29 cellular contexts compared by ENCODE assay signal in genomic region chr5:144429905-144430304, GRCh38.
"Had no signal": no experiment of that assay in that cellular context is flagged by ENCODE, and none has a peak within 500 bp of the region (broad histone marks: within the 10 kb centered on the region; RNA-seq: fewer than 3 reads in every experiment).

No MANE protein-coding gene starts in this region.

- H3K36me3 Mint-ChIP-seq: stimulated activated effector memory CD8-positive, alpha-beta T cell treated with anti-CD3 and anti-CD28 coated beads, Interleukin-12 subunit alpha, Interleukin-12 subunit beta, amount 100 ng/mL, for 72 hours; stimulated activated memory B cell treated with anti-CD40 and anti-IgM and Interleukin-4, amounts not matched to agents 10 μg/mL and 1 μg/mL and 100 μg/mL, for 72 hours; stimulated activated naive B cell treated with anti-CD40 and anti-IgM and Interleukin-4, amounts not matched to agents 10 μg/mL and 1 μg/mL and 100 μg/mL, for 72 hours; type B pancreatic cell had no signal

- H3K36me3 ChIP-seq: stomach, suprapubic skin, thoracic aorta, thyroid gland, tibial artery, tibial nerve, transverse colon, upper lobe of left lung, upper lobe of right lung, uterus, vagina had no signal

- H3K27ac Mint-ChIP-seq: stimulated activated effector memory CD8-positive, alpha-beta T cell treated with anti-CD3 and anti-CD28 coated beads, Interleukin-12 subunit alpha, Interleukin-12 subunit beta, amount 100 ng/mL, for 72 hours; stimulated activated memory B cell treated with anti-CD40 and anti-IgM and Interleukin-4, amounts not matched to agents 10 μg/mL and 1 μg/mL and 100 μg/mL, for 72 hours; stimulated activated naive B cell treated with anti-CD40 and anti-IgM and Interleukin-4, amounts not matched to agents 10 μg/mL and 1 μg/mL and 100 μg/mL, for 72 hours; stimulated activated naive CD8-positive, alpha-beta T cell treated with anti-CD3 and anti-CD28 coated beads, Interleukin-15, amount 100 ng/mL, for 72 hours; stimulated activated naive CD8-positive, alpha-beta T cell treated with anti-CD3 and anti-CD28 coated beads, Interleukin-15, Interleukin-2, amounts not matched to agents 100 ng/mL and 50 ng/mL, for 24 hours; type B pancreatic cell had no signal

- H3K9me3 Mint-ChIP-seq: stimulated activated naive B cell treated with anti-CD40 and anti-IgM and Interleukin-4, amounts not matched to agents 10 μg/mL and 1 μg/mL and 100 μg/mL, for 72 hours; type B pancreatic cell had no signal

- ATAC-seq: stimulated activated effector memory CD8-positive, alpha-beta T cell treated with anti-CD3 and anti-CD28 coated beads, Interleukin-12 subunit alpha, Interleukin-12 subunit beta, amount 100 ng/mL, for 72 hours; stimulated activated memory B cell treated with anti-CD40 and anti-IgM and Interleukin-4, amounts not matched to agents 10 μg/mL and 1 μg/mL and 100 μg/mL, for 72 hours; stimulated activated naive B cell treated with anti-CD40 and anti-IgM and Interleukin-4, amounts not matched to agents 10 μg/mL and 1 μg/mL and 100 μg/mL, for 72 hours; stimulated activated naive CD8-positive, alpha-beta T cell treated with anti-CD3 and anti-CD28 coated beads, Interleukin-15, amount 100 ng/mL, for 72 hours; stimulated activated naive CD8-positive, alpha-beta T cell treated with anti-CD3 and anti-CD28 coated beads, Interleukin-15, Interleukin-2, amounts not matched to agents 100 U/mL and 50 U/mL, for 24 hours; upper lobe of right lung had no signal

- DNase-seq: stimulated activated CD4-positive, alpha-beta T cell treated with anti-CD3 and anti-CD28 coated beads, Interleukin-2, amount 100 ng/mL, for 48 hours; stimulated activated CD4-positive, alpha-beta T cell treated with anti-CD3 and anti-CD28 coated beads, Interleukin-4, amount 100 ng/mL, for 1 hour; stimulated activated CD4-positive, alpha-beta T cell treated with anti-CD3 and anti-CD28 coated beads, Interleukin-4, amount 100 ng/mL, for 24 hours; stimulated activated CD4-positive, alpha-beta T cell treated with anti-CD3 and anti-CD28 coated beads, Interleukin-4, amount 100 ng/mL, for 4 hours; stimulated activated CD8-positive, alpha-beta memory T cell treated with anti-CD3 and anti-CD28 coated beads, Interleukin-4, amount 100 ng/mL, for 48 hours; stimulated activated naive B cell treated with anti-CD40 and anti-IgM and Interleukin-4, amounts not matched to agents 10 μg/mL and 1 μg/mL and 100 μg/mL, for 72 hours; stimulated activated naive CD4-positive, alpha-beta T cell; stimulated activated naive CD4-positive, alpha-beta T cell treated with Interleukin-2 at 50 U/mL for 16 hours; stimulated activated naive CD8-positive, alpha-beta T cell treated with anti-CD3 and anti-CD28 coated beads, Interleukin-15, amount 100 ng/mL, for 72 hours; stimulated activated naive CD8-positive, alpha-beta T cell treated with anti-CD3 and anti-CD28 coated beads, Interleukin-15, Interleukin-2, amounts not matched to agents 100 U/mL and 50 U/mL, for 24 hours; stomach; substantia nigra; testis; thyroid gland; tibial artery; transverse colon; trophoblast cell; upper lobe of left lung; upper lobe of right lung; uterus had no signal

- H3K4me3 Mint-ChIP-seq: stimulated activated effector memory CD8-positive, alpha-beta T cell treated with anti-CD3 and anti-CD28 coated beads, Interleukin-12 subunit alpha, Interleukin-12 subunit beta, amount 100 ng/mL, for 72 hours; stimulated activated memory B cell treated with anti-CD40 and anti-IgM and Interleukin-4, amounts not matched to agents 10 μg/mL and 1 μg/mL and 100 μg/mL, for 72 hours; stimulated activated naive B cell treated with anti-CD40 and anti-IgM and Interleukin-4, amounts not matched to agents 10 μg/mL and 1 μg/mL and 100 μg/mL, for 72 hours; stimulated activated naive CD8-positive, alpha-beta T cell treated with anti-CD3 and anti-CD28 coated beads, Interleukin-15, amount 100 ng/mL, for 72 hours; stimulated activated naive CD8-positive, alpha-beta T cell treated with anti-CD3 and anti-CD28 coated beads, Interleukin-15, Interleukin-2, amounts not matched to agents 100 ng/mL and 50 ng/mL, for 24 hours; type B pancreatic cell had no signal

- H3K27me3 Mint-ChIP-seq: stimulated activated memory B cell treated with anti-CD40 and anti-IgM and Interleukin-4, amounts not matched to agents 10 μg/mL and 1 μg/mL and 100 μg/mL, for 72 hours; stimulated activated naive B cell treated with anti-CD40 and anti-IgM and Interleukin-4, amounts not matched to agents 10 μg/mL and 1 μg/mL and 100 μg/mL, for 72 hours; stimulated activated naive CD8-positive, alpha-beta T cell treated with anti-CD3 and anti-CD28 coated beads, Interleukin-15, amount 100 ng/mL, for 72 hours; stimulated activated naive CD8-positive, alpha-beta T cell treated with anti-CD3 and anti-CD28 coated beads, Interleukin-15, Interleukin-2, amounts not matched to agents 100 ng/mL and 50 ng/mL, for 24 hours had no signal

- H3K9me3 ChIP-seq: stomach, suprapubic skin, testis, thoracic aorta, thyroid gland, tibial artery, tibial nerve, transverse colon, upper lobe of left lung, upper lobe of right lung, uterus, vagina had no signal

- H3K27me3 ChIP-seq: stomach, suprapubic skin, testis, thyroid gland, tibial artery, tibial nerve, transverse colon, upper lobe of left lung, upper lobe of right lung, uterus, vagina had no signal

- FAIRE-seq: urothelium cell line had no signal

- H3K4me1 Mint-ChIP-seq: stimulated activated effector memory CD8-positive, alpha-beta T cell treated with anti-CD3 and anti-CD28 coated beads, Interleukin-12 subunit alpha, Interleukin-12 subunit beta, amount 100 ng/mL, for 72 hours; stimulated activated memory B cell treated with anti-CD40 and anti-IgM and Interleukin-4, amounts not matched to agents 10 μg/mL and 1 μg/mL and 100 μg/mL, for 72 hours; stimulated activated naive B cell treated with anti-CD40 and anti-IgM and Interleukin-4, amounts not matched to agents 10 μg/mL and 1 μg/mL and 100 μg/mL, for 72 hours; stimulated activated naive CD8-positive, alpha-beta T cell treated with anti-CD3 and anti-CD28 coated beads, Interleukin-15, amount 100 ng/mL, for 72 hours had no signal

- H3K4me3 ChIP-seq: stomach, suprapubic skin, testis, thoracic aorta, thyroid gland, tibial artery, tibial nerve, transverse colon, upper lobe of left lung, upper lobe of right lung, uterus, vagina had no signal

- H3K4me1 ChIP-seq: stomach, suprapubic skin, testis, thyroid gland, tibial artery, tibial nerve, transverse colon, upper lobe of left lung, upper lobe of right lung, uterus, vagina had no signal

- H3K27ac ChIP-seq: stomach, suprapubic skin, testis, thoracic aorta, thyroid gland, tibial artery, tibial nerve, transverse colon, upper lobe of left lung, upper lobe of right lung, uterus, vagina had no signal
